ENCODE assay signal across 8 cellular contexts in the genomic region with DNA sequence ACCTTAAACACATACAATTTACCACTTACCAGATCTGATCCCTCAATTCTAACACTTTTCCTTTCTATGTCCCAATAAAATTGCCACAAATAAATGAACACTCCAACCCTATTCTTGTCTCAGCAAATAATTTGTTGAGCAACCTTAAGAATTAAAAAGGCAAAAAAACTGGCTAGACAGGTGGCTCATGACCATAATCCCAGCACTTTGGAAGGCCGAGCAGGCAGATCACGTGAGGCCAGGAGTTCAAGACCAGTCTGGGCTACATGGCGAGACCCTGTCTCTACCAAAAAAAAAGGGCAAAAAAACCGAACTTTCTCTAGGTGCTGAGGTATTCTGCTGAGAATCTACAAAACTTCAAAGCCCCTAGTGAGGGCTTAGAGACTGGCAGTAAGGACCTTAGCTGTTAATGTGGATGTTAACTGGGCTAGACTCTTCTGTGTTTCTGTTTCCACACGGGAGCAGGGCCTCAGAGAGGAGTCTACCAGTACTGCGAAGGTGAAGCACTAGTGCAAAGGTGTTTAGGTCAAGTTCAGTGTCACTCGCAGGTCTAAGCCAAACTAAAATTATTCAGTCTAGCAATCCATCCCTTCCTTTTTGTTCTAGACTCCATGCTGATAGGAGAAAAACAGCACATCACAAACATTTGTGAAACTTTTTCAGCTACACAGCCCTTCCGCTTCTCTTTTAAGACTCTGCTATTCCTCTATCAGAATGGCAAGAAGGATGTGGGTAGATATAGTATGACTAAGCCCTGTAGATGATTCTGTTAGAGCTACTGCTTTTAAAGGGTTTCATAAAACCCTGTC. TPM values are rescaled to one million over a fixed set of nuclear protein-coding genes. Genes with fewer than 3 reads are reported as not detected.
A peak's percentile ranks its signal among the peaks of the same experiment; 100 is the strongest.
DNase-seq lines count a peak whose midpoint lies in the region; ATAC-seq and TF ChIP-seq lines count a peak whose summit lies in the region.

No MANE protein-coding gene starts in this region.

- TF ChIP-seq CTCF in activated CD8-positive, alpha-beta T cell treated with anti-CD3 and anti-CD28 coated beads for 36 hours (IDR thresholded peaks at IDR 0.05), result no peak
- TF ChIP-seq CTCF in neural cell (IDR thresholded peaks at IDR 0.05; ENCODE audit: poor library complexity, severe bottlenecking), result no peak
- no peak for TF ChIP-seq CTCF in omental fat pad (IDR thresholded peaks at IDR 0.05)

- H3K27ac Mint-ChIP-seq in activated CD8-positive, alpha-beta T cell treated with anti-CD3 and anti-CD28 coated beads for 36 hours, result peak overlapping the region; percentile 88

- H2AFZ ChIP-seq in neural cell (ENCODE audit: low read depth, low read length) (no peak overlapping the region), neuronal stem cell (ENCODE audit: low read length) (no peak overlapping the region)

- TF ChIP-seq RAD21 in neural cell (conservative IDR thresholded peaks at IDR 0.05), result no peak

- no peak overlapping the region for H2BK12ac ChIP-seq in neuronal stem cell (ENCODE audit: low read length)

- H4K8ac ChIP-seq in neuronal stem cell (ENCODE audit: low read depth, low read length), result no peak overlapping the region

- TF ChIP-seq EP300 in neural cell (conservative IDR thresholded peaks at IDR 0.05; ENCODE audit: poor library complexity, severe bottlenecking), result no peak

- no peaks in the 10 kb centered on the region for H3K27me3 ChIP-seq in neural cell (ENCODE audit: insufficient read depth, low read depth, low read length)
- H3K27me3 ChIP-seq in neuronal stem cell (ENCODE audit: control insufficient read depth in 3 of 3, insufficient read depth in 3 of 3, low read depth in 1 of 3, low read length in 3 of 3), result no peaks in the 10 kb centered on the region

- no peaks in the 10 kb centered on the region for H3K36me3 ChIP-seq in neural cell (ENCODE audit: insufficient read depth, low read length)
- peaks cover 0 to 32% of the 10 kb centered on the region in 2 donors for H3K36me3 ChIP-seq in neuronal stem cell (replicated peaks in 1 of 2; ENCODE audit: control insufficient read depth in 2 of 2, insufficient read depth in 2 of 2, low read length in 2 of 2)

- H4K91ac ChIP-seq in neuronal stem cell (ENCODE audit: low read depth, low read length, poor library complexity), result no peak overlapping the region

- H3K79me1 ChIP-seq in neuronal stem cell (ENCODE audit: low read depth, low read length), result peaks cover 5% of the 10 kb centered on the region

- H3K4me2 ChIP-seq in neural cell (ENCODE audit: low read length), result no peak overlapping the region
- no peak overlapping the region for H3K4me2 ChIP-seq in neuronal stem cell (ENCODE audit: insufficient read depth, low read length, poor library complexity, severe bottlenecking)

- H2BK120ac ChIP-seq in neuronal stem cell (ENCODE audit: low read depth, low read length), result no peak overlapping the region

- peak overlapping the region; percentile 94 for H3K4me3 Mint-ChIP-seq in activated CD8-positive, alpha-beta T cell treated with anti-CD3 and anti-CD28 coated beads for 36 hours

- no peak overlapping the region for H3K4ac ChIP-seq in neuronal stem cell (ENCODE audit: low read length)

- H3K23ac ChIP-seq in neuronal stem cell (ENCODE audit: low read depth, low read length, poor library complexity), result no peak overlapping the region

- intact Hi-C loops in activated CD8-positive, alpha-beta T cell treated with anti-CD3 and anti-CD28 coated beads for 36 hours (cut with micrococcal nuclease), result no loop called here

- H3K9me3 ChIP-seq in neural cell (ENCODE audit: low read length) (no peaks in the 10 kb centered on the region), neuronal stem cell (replicated peaks in 1 of 2; ENCODE audit: control insufficient read depth in 2 of 2, insufficient read depth in 1 of 2, low read depth in 1 of 2, low read length in 2 of 2) (no peaks in the 10 kb centered on the region)

- no peaks in the 10 kb centered on the region for H3K9me3 Mint-ChIP-seq in activated CD8-positive, alpha-beta T cell treated with anti-CD3 and anti-CD28 coated beads for 36 hours

- H3K4me1 ChIP-seq in neuronal stem cell (ENCODE audit: control insufficient read depth in 2 of 2, insufficient read depth in 1 of 2, low read depth in 1 of 2, low read length in 2 of 2), result peaks cover 4% of the 10 kb centered on the region in 2 donors

- no peak overlapping the region for H3K9ac ChIP-seq in neural cell (ENCODE audit: low read length)
- H3K9ac ChIP-seq in neuronal stem cell (ENCODE audit: low read depth, low read length, poor library complexity), result no peak overlapping the region

- H2BK15ac ChIP-seq in neuronal stem cell (ENCODE audit: low read length), result no peak overlapping the region

- peaks cover 50% of the 10 kb centered on the region for H3K4me1 Mint-ChIP-seq in activated CD8-positive, alpha-beta T cell treated with anti-CD3 and anti-CD28 coated beads for 36 hours (ENCODE audit: low read depth)

- no peak overlapping the region for H2BK5ac ChIP-seq in neuronal stem cell (ENCODE audit: low read length)

- peak; percentile 39 for DNase-seq in activated CD8-positive, alpha-beta T cell treated with anti-CD3 and anti-CD28 coated beads for 36 hours
- no peak for DNase-seq in anterior cingulate cortex (lab: John Stamatoyannopoulos, UW)
- DNase-seq in EL, result no peak
- no peak for DNase-seq in neuronal stem cell (ENCODE audit: low spot score)
- no peak for DNase-seq in omental fat pad (ENCODE audit: low spot score)

- H4K20me1 ChIP-seq in neural cell (ENCODE audit: insufficient read depth), result no peaks in the 10 kb centered on the region

- POLR2A ChIA-PET in activated CD8-positive, alpha-beta T cell treated with anti-CD3 and anti-CD28 coated beads for 36 hours (lab: Charles Lee), result interaction anchor here (0.6 to 4.1 kb wide), 8 partner anchors 8 to 111 kb away, joined by 3 to 25 read pairs (median 4); a partner anchor contains a TSS

- no peak overlapping the region for H3K14ac ChIP-seq in neuronal stem cell (ENCODE audit: low read length)

- ATAC-seq in GM18909 (IDR thresholded peaks at IDR 0.05; ENCODE audit: poor library complexity, unreplicated experiment), result peak; percentile 66
- ATAC-seq in HG02973 (IDR thresholded peaks at IDR 0.05; ENCODE audit: unreplicated experiment), result peak; percentile 74
- peak; percentile 88 for ATAC-seq in activated CD8-positive, alpha-beta T cell treated with anti-CD3 and anti-CD28 coated beads for 36 hours
- no peak for ATAC-seq in omental fat pad (ENCODE audit: low FRiP score)

- peaks cover 60% of the 10 kb centered on the region for H3K79me2 ChIP-seq in neural cell (replicated peaks; ENCODE audit: insufficient read depth, low read length)

- no peaks in the 10 kb centered on the region for H3K27me3 Mint-ChIP-seq in activated CD8-positive, alpha-beta T cell treated with anti-CD3 and anti-CD28 coated beads for 36 hours

- no peaks in the 10 kb centered on the region for H3K9me2 ChIP-seq in neural cell (ENCODE audit: insufficient read depth, low read length)

- no CpG with 5 or more reads among the region's 8 CpGs for WGBS in neuronal stem cell (ENCODE audit: extremely low coverage in 2 of 2, insufficient read length in 2 of 2, insufficient replicate concordance in 1 of 2), 2 donors

- CTCF ChIA-PET in activated CD8-positive, alpha-beta T cell treated with anti-CD3 and anti-CD28 coated beads for 36 hours (lab: Charles Lee), result interaction anchor here (0.5 to 1.9 kb wide), 8 partner anchors 12 to 280 kb away, joined by 3 to 7 read pairs (median 3); no protein-coding TSS in a partner anchor

- no peak overlapping the region for H3K18ac ChIP-seq in neuronal stem cell (ENCODE audit: low read length)

- H2AK5ac ChIP-seq in neuronal stem cell (ENCODE audit: low read depth, low read length), result no peak overlapping the region

- H3K27ac ChIP-seq in neural cell (ENCODE audit: low read length), result no peak overlapping the region
- H3K27ac ChIP-seq in neuronal stem cell (replicated peaks; ENCODE audit: low read length), result no peak overlapping the region

- H3K4me3 ChIP-seq in neural cell (ENCODE audit: low read length) (peak overlapping the region; percentile 39), neuronal stem cell (ENCODE audit: low read length in 2 of 2) (no peak overlapping the region)

- peaks cover 22% of the 10 kb centered on the region for H3K36me3 Mint-ChIP-seq in activated CD8-positive, alpha-beta T cell treated with anti-CD3 and anti-CD28 coated beads for 36 hours (ENCODE audit: low read depth)

- no peaks in the 10 kb centered on the region for H3F3A ChIP-seq in neural cell (ENCODE audit: insufficient read depth, low read length, poor library complexity, severe bottlenecking)

RNA-seq across cellular contexts. Expression of a gene that starts 2.6 kb away (rescaled TPM):
- total RNA-seq in activated CD8-positive, alpha-beta T cell treated with anti-CD3 and anti-CD28 coated beads for 36 hours, result 10 to 100 TPM; 17.3 to 18.1 TPM
- polyA plus RNA-seq in neural cell, result 14.2 and 17.0 TPM in 2 replicates
- 29.9 and 31.3 TPM in 2 replicates for polyA minus RNA-seq in neural cell
- 6.6 TPM for polyA plus RNA-seq in neuronal stem cell (2013, experiment 1 of 2)
- 6.4 TPM for polyA plus RNA-seq in neuronal stem cell (2013, experiment 2 of 2)
- 10 to 100 TPM; 14.9 to 24.6 (median 17.0) TPM for total RNA-seq in omental fat pad

RNA-seq across cellular contexts. Expression of a gene that starts 2.6 kb away (rescaled TPM):
- 1 to 10 TPM; 5.0 to 6.9 TPM for total RNA-seq in activated CD8-positive, alpha-beta T cell treated with anti-CD3 and anti-CD28 coated beads for 36 hours
- polyA plus RNA-seq in neural cell, result 1.8 and 3.6 TPM in 2 replicates
- polyA minus RNA-seq in neural cell, result 5.4 and 6.1 TPM in 2 replicates
- polyA plus RNA-seq in neuronal stem cell (2013, experiment 1 of 2), result 4.5 TPM
- polyA plus RNA-seq in neuronal stem cell (2013, experiment 2 of 2), result 4.4 TPM
- total RNA-seq in omental fat pad, result 1 to 10 TPM; 4.6 to 6.4 (median 5.6) TPM

RNA-seq across cellular contexts. Expression of a gene that starts 16.3 kb away (rescaled TPM):
- total RNA-seq in activated CD8-positive, alpha-beta T cell treated with anti-CD3 and anti-CD28 coated beads for 36 hours, result 1 to 10 TPM; 1.3 to 1.4 TPM
- polyA plus RNA-seq in neural cell, result 33.8 and 42.0 TPM in 2 replicates
- 31.4 and 32.3 TPM in 2 replicates for polyA minus RNA-seq in neural cell
- polyA plus RNA-seq in neuronal stem cell (2013, experiment 1 of 2), result 8.4 TPM
- polyA plus RNA-seq in neuronal stem cell (2013, experiment 2 of 2), result 8.7 TPM
- total RNA-seq in omental fat pad, result 1 to 10 TPM; 5.5 to 8.5 (median 8.0) TPM

RNA-seq across cellular contexts. Expression of a gene that starts 47.5 kb away (rescaled TPM):
- total RNA-seq in activated CD8-positive, alpha-beta T cell treated with anti-CD3 and anti-CD28 coated beads for 36 hours, result 10 to 100 TPM; 50.1 to 54.1 TPM
- 67.6 and 77.8 TPM in 2 replicates for polyA plus RNA-seq in neural cell
- 43.8 and 44.9 TPM in 2 replicates for polyA minus RNA-seq in neural cell
- 29.3 TPM for polyA plus RNA-seq in neuronal stem cell (2013, experiment 1 of 2)
- polyA plus RNA-seq in neuronal stem cell (2013, experiment 2 of 2), result 30.0 TPM
- total RNA-seq in omental fat pad, result 10 to 100 TPM; 61.5 to 76.5 (median 68.2) TPM

RNA-seq across cellular contexts. Expression of a gene that starts 52.3 kb away (rescaled TPM):
- 10 to 100 TPM; 56.3 to 66.9 TPM for total RNA-seq in activated CD8-positive, alpha-beta T cell treated with anti-CD3 and anti-CD28 coated beads for 36 hours
- 87.1 and 89.5 TPM in 2 replicates for polyA plus RNA-seq in neural cell
- 26.3 and 27.3 TPM in 2 replicates for polyA minus RNA-seq in neural cell
- polyA plus RNA-seq in neuronal stem cell (2013, experiment 1 of 2), result 31.8 TPM
- 32.2 TPM for polyA plus RNA-seq in neuronal stem cell (2013, experiment 2 of 2)
- 10 to 100 TPM; 32.0 to 42.9 (median 35.7) TPM for total RNA-seq in omental fat pad
